ENCODE assay signal across 19 cellular contexts in the genomic region with DNA sequence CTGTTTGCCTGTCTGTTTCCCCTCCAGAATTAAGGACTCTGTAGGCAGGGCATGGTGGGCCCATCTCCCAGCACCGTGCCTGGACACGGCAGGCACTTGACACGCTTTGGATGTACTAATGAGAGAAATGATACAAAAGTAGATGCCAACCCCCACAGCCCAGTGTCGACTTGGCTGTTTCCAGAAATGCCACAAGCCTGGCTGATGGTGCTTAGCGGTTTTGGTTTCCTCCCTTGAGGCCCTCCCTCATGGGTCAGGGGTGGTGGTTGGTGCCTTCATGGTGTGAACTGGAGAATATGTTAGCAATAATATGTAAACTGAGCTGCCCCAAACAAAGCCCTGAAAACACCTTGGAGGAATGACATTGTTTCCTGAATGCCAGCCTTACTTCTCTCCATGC. TPM values are rescaled to one million over a fixed set of nuclear protein-coding genes. Genes with fewer than 3 reads are reported as not detected.
DNase-seq lines count a peak whose midpoint lies in the region; ATAC-seq and TF ChIP-seq lines count a peak whose summit lies in the region.
"Had no signal": no experiment of that assay in that cellular context is flagged by ENCODE, and none has a peak within 500 bp of the region (broad histone marks: within the 10 kb centered on the region; RNA-seq: fewer than 3 reads in every experiment).

No MANE protein-coding gene starts in this region.

- no peak overlapping the region for H3K4me3 ChIP-seq in endodermal cell (ENCODE audit: low read length)
- H3K4me3 ChIP-seq in upper lobe of right lung, result no peak overlapping the region
- H3K4me3 ChIP-seq: GM23248, Peyer's patch, SK-N-MC had no signal

- H3K27ac ChIP-seq in endodermal cell (ENCODE audit: low read depth, low read length), result no peak overlapping the region
- no peak overlapping the region for H3K27ac ChIP-seq in upper lobe of right lung
- H3K27ac ChIP-seq: GM23248, HL-60, Peyer's patch, SK-N-MC had no signal

- H3K4me3 Mint-ChIP-seq in endodermal cell, result no peak overlapping the region

- H3K27ac Mint-ChIP-seq in endodermal cell, result no peak overlapping the region

- intact Hi-C loops in upper lobe of right lung (cut with DNase I), result no loop called here

- peaks cover 63% of the 10 kb centered on the region for H3K27me3 Mint-ChIP-seq in endodermal cell (ENCODE audit: insufficient read depth)

- H3K36me3 ChIP-seq in endodermal cell (ENCODE audit: control insufficient read depth, insufficient read depth, low read length) (no peaks in the 10 kb centered on the region), upper lobe of right lung (no peaks in the 10 kb centered on the region)
- H3K36me3 ChIP-seq: Peyer's patch had no signal

- H3K9me3 Mint-ChIP-seq in endodermal cell, result no peaks in the 10 kb centered on the region

- no peaks in the 10 kb centered on the region for H3K9me3 ChIP-seq in endodermal cell (ENCODE audit: control insufficient read depth, low read length)
- no peaks in the 10 kb centered on the region for H3K9me3 ChIP-seq in upper lobe of right lung
- H3K9me3 ChIP-seq: Peyer's patch had no signal

- peaks cover 4% of the 10 kb centered on the region for H3K4me1 Mint-ChIP-seq in endodermal cell

- no peaks in the 10 kb centered on the region for H3K4me1 ChIP-seq in endodermal cell (ENCODE audit: control insufficient read depth, insufficient read depth, low read length)
- H3K4me1 ChIP-seq in upper lobe of right lung, result no peaks in the 10 kb centered on the region
- H3K4me1 ChIP-seq: Peyer's patch had no signal

- no peak overlapping the region for H3K9ac ChIP-seq in endodermal cell (ENCODE audit: extremely low read depth, low read length, poor library complexity, severe bottlenecking)
- H3K9ac ChIP-seq: GM23248 had no signal

- WGBS in endodermal cell (ENCODE audit: insufficient coverage in 1 of 2, insufficient read length in 1 of 2), 2 experiments, result 89 to 90% methylated on average over 5 of the region's 5 CpGs

- H3K27me3 ChIP-seq in endodermal cell (ENCODE audit: control insufficient read depth, insufficient read depth, low read length, poor library complexity, severe bottlenecking), result peaks cover 16% of the 10 kb centered on the region
- H3K27me3 ChIP-seq in upper lobe of right lung, result no peaks in the 10 kb centered on the region
- H3K27me3 ChIP-seq: Peyer's patch had no signal

- ATAC-seq in upper lobe of right lung (no peak), GM19328 (IDR thresholded peaks at IDR 0.05; ENCODE audit: unreplicated experiment) (no peak)

- in situ Hi-C loops in KBM-7 (cut with MboI; ENCODE audit: low pct_unique_long_range_greater_than_20kb, low sequenced_read_pairs), result no loop called here

- no peaks in the 10 kb centered on the region for H3K36me3 Mint-ChIP-seq in endodermal cell (ENCODE audit: low read depth)

- peak; percentile 25 for DNase-seq in activated effector memory CD4-positive, alpha-beta T cell treated with anti-CD3 and anti-CD28 coated beads, Interleukin-2, amount 50 U/mL, for 16 hours
- no peak for DNase-seq in activated effector memory CD4-positive, alpha-beta T cell treated with Interleukin-2 at 50 U/mL for 16 hours
- peak; percentile 29 for DNase-seq in KBM-7
- DNase-seq in endodermal cell, result peak; percentile 9
- DNase-seq in upper lobe of right lung, result peak; percentile 17
- DNase-seq in DMS153 (lab: John Stamatoyannopoulos, UW), result no peak
- DNase-seq: COR-L47, DMS53, GM23248, HCEC 1CT, NCI-H1436, NCI-H2029, NCI-H2227 treated with DMSO at 0.1 percent for 48 hours, NCI-H524, Peyer's patch, Right ventricle myocardium superior had no signal

- TF ChIP-seq CTCF in endodermal cell (conservative IDR thresholded peaks at IDR 0.05) (no peak), upper lobe of right lung (IDR thresholded peaks at IDR 0.05) (no peak)

RNA-seq across cellular contexts. Expression of gene ESRRB, which starts 55.5 kb away (rescaled TPM):
- total RNA-seq in endodermal cell, result 1 to 10 TPM; 1.1 to 1.2 TPM
- 1.0 TPM for polyA plus RNA-seq in endodermal cell (2013, experiment 1 of 2)
- polyA plus RNA-seq in endodermal cell (2013, experiment 2 of 2), result 0.79 TPM
- total RNA-seq in upper lobe of right lung, result not detected
- total RNA-seq: GM23248 had no signal
- polyA plus RNA-seq: GM23248 had no signal

Comparison
In these comparisons a context has a peak if more than half of its experiments do, and no peak if none do; other contexts are left out.
1. DNase-seq: peak in activated effector memory CD4-positive, alpha-beta T cell treated with anti-CD3 and anti-CD28 coated beads, Interleukin-2, amount 50 U/mL, for 16 hours (single experiment), KBM-7 (single experiment), endodermal cell (single experiment) and upper lobe of right lung (single experiment); none in activated effector memory CD4-positive, alpha-beta T cell treated with Interleukin-2 at 50 U/mL for 16 hours (single experiment) and DMS153 (single experiment).